Comparison of ENCODE assay signal across 10 cellular contexts in the genomic region with DNA sequence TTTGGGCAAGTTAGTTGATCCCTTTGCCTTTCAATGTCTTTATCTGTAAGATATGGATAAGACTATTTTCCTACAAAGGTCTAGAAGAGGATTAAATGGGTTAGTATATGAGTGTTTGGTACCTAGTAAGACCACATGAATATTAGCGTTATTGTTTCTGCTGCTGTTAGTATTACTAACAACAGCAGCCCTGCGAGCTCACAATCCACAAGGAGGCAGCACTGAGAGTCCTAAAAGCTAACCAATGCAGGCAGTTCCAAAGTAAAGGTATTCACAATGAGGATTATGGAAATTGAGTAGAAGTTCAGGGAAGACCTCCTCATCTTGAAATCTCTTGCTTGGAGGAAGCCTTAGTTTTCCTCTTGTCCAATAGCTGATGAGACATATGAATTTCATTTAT.
DNase-seq lines count a peak whose midpoint lies in the region; ATAC-seq and TF ChIP-seq lines count a peak whose summit lies in the region.
"Had no signal": no experiment of that assay in that cellular context is flagged by ENCODE, and none has a peak within 500 bp of the region (broad histone marks: within the 10 kb centered on the region; RNA-seq: fewer than 3 reads in every experiment).

No MANE protein-coding gene starts in this region.

- H3K9me3 Mint-ChIP-seq in activated T-helper 2 cell treated with anti-CD3 and anti-CD28 coated beads, Interferon-gamma antibody, Interleukin-2, Interleukin-4, amounts not matched to agents 10 μg/mL and 5 μg/mL and 100 μg/mL, durations not matched to agents 14 hours and 24 hours and 36 hours: no peaks in the 10 kb centered on the region

- ATAC-seq in DND-41 (ENCODE audit: insufficient read depth, low read depth) (no peak), gastroesophageal sphincter (no peak)

- no peak for TF ChIP-seq EP300 in gastroesophageal sphincter (IDR thresholded peaks at IDR 0.05)

- TF ChIP-seq POLR2A in gastroesophageal sphincter (IDR thresholded peaks at IDR 0.05): no peak

- TF ChIP-seq CTCF in DND-41 (IDR thresholded peaks at IDR 0.05; ENCODE audit: borderline replicate concordance, extremely low read depth, low read length, poor library complexity, severe bottlenecking) (peak; percentile 37), kidney epithelial cell (IDR thresholded peaks at IDR 0.05; ENCODE audit: insufficient read depth, low read length, poor library complexity, severe bottlenecking) (peak; percentile 39), gastroesophageal sphincter (IDR thresholded peaks at IDR 0.05) (peak in 1 of 4 experiments; percentile 11)

- H3K36me3 ChIP-seq in DND-41 (ENCODE audit: insufficient read depth, low read length): no peaks in the 10 kb centered on the region
- no peaks in the 10 kb centered on the region for H3K36me3 ChIP-seq in kidney epithelial cell (ENCODE audit: control insufficient read depth, insufficient read depth, low read length)
- H3K36me3 ChIP-seq in gastroesophageal sphincter: no peaks in the 10 kb centered on the region
- H3K36me3 ChIP-seq: MG63 had no signal

- H3K27ac ChIP-seq in DND-41 (ENCODE audit: low read length) (no peak overlapping the region), gastroesophageal sphincter (no peak overlapping the region)
- H3K27ac ChIP-seq: parathyroid adenoma had no signal

- DNase-seq in DND-41: no peak
- peak; percentile 28 for DNase-seq in HEK293T (ENCODE audit: extremely low spot score)
- peak; percentile 9 for DNase-seq in RPMI8226
- no peak for DNase-seq in kidney epithelial cell (ENCODE audit: low read depth)
- DNase-seq in activated T-helper 2 cell treated with anti-CD3 and anti-CD28 coated beads, Interferon-gamma antibody, Interleukin-2, Interleukin-4, amounts not matched to agents 10 μg/mL and 5 μg/mL and 100 μg/mL, durations not matched to agents 14 hours and 24 hours and 36 hours (ENCODE audit: low spot score): no peak
- no peak for DNase-seq in activated CD4-positive, alpha-beta T cell treated with anti-CD3 and anti-CD28 coated beads for 4 hours
- DNase-seq in SK-N-DZ (ENCODE audit: low spot score): no peak
- DNase-seq: MG63 had no signal

- no peak overlapping the region for H3K4me2 ChIP-seq in DND-41 (ENCODE audit: insufficient read depth, low read length)

- H2AFZ ChIP-seq in DND-41 (ENCODE audit: low read depth, low read length): no peak overlapping the region
- H2AFZ ChIP-seq: parathyroid adenoma had no signal

- no peaks in the 10 kb centered on the region for H4K20me1 ChIP-seq in DND-41 (ENCODE audit: insufficient read depth, low read length)

- H3K27me3 ChIP-seq in DND-41 (ENCODE audit: insufficient read depth, low read length, poor library complexity): no peaks in the 10 kb centered on the region
- H3K27me3 ChIP-seq in kidney epithelial cell (ENCODE audit: control insufficient read depth, insufficient read depth, low read length): no peaks in the 10 kb centered on the region
- peaks cover 8% of the 10 kb centered on the region for H3K27me3 ChIP-seq in gastroesophageal sphincter
- H3K27me3 ChIP-seq: MG63 had no signal

- no peaks in the 10 kb centered on the region for H3K4me1 ChIP-seq in DND-41 (ENCODE audit: insufficient read depth, low read length)
- H3K4me1 ChIP-seq in gastroesophageal sphincter: no peaks in the 10 kb centered on the region
- H3K4me1 ChIP-seq: parathyroid adenoma had no signal

- POLR2A ChIA-PET in HEK293T (lab: Yijun Ruan, JAX): no interaction called here

- no peaks in the 10 kb centered on the region for H3K4me1 Mint-ChIP-seq in activated T-helper 2 cell treated with anti-CD3 and anti-CD28 coated beads, Interferon-gamma antibody, Interleukin-2, Interleukin-4, amounts not matched to agents 10 μg/mL and 5 μg/mL and 100 μg/mL, durations not matched to agents 14 hours and 24 hours and 36 hours (ENCODE audit: low read depth)

- CTCF ChIA-PET in HEK293T (lab: Yijun Ruan, JAX): interaction anchor here (0.6 kb wide), 1 partner anchor 1768 kb away, joined by 4 read pairs; no protein-coding TSS in a partner anchor

- no peaks in the 10 kb centered on the region for H3K36me3 Mint-ChIP-seq in activated T-helper 2 cell treated with anti-CD3 and anti-CD28 coated beads, Interferon-gamma antibody, Interleukin-2, Interleukin-4, amounts not matched to agents 10 μg/mL and 5 μg/mL and 100 μg/mL, durations not matched to agents 14 hours and 24 hours and 36 hours (ENCODE audit: low read depth)

- no peak overlapping the region for H3K9ac ChIP-seq in DND-41 (ENCODE audit: low read depth, low read length)
- H3K9ac ChIP-seq: parathyroid adenoma had no signal

- intact Hi-C loops in activated T-helper 2 cell treated with anti-CD3 and anti-CD28 coated beads, Interferon-gamma antibody, Interleukin-2, Interleukin-4, amounts not matched to agents 10 μg/mL and 5 μg/mL and 100 μg/mL, durations not matched to agents 14 hours and 24 hours and 36 hours (cut with micrococcal nuclease): no loop called here

- H3K27ac Mint-ChIP-seq in activated T-helper 2 cell treated with anti-CD3 and anti-CD28 coated beads, Interferon-gamma antibody, Interleukin-2, Interleukin-4, amounts not matched to agents 10 μg/mL and 5 μg/mL and 100 μg/mL, durations not matched to agents 14 hours and 24 hours and 36 hours: no peak overlapping the region

- H3K9me3 ChIP-seq in DND-41 (ENCODE audit: insufficient read depth, low read length, severe bottlenecking) (no peaks in the 10 kb centered on the region), gastroesophageal sphincter (no peaks in the 10 kb centered on the region)
- H3K9me3 ChIP-seq: MG63 had no signal

- WGBS in gastroesophageal sphincter (ENCODE audit: low coverage in 1 of 2), 2 donors: 53 to 67% methylated on average over 1 to 2 of the region's 2 CpGs

- H3K27me3 Mint-ChIP-seq in activated T-helper 2 cell treated with anti-CD3 and anti-CD28 coated beads, Interferon-gamma antibody, Interleukin-2, Interleukin-4, amounts not matched to agents 10 μg/mL and 5 μg/mL and 100 μg/mL, durations not matched to agents 14 hours and 24 hours and 36 hours (ENCODE audit: low read depth): no peaks in the 10 kb centered on the region

- no peak overlapping the region for H3K4me3 Mint-ChIP-seq in activated T-helper 2 cell treated with anti-CD3 and anti-CD28 coated beads, Interferon-gamma antibody, Interleukin-2, Interleukin-4, amounts not matched to agents 10 μg/mL and 5 μg/mL and 100 μg/mL, durations not matched to agents 14 hours and 24 hours and 36 hours (ENCODE audit: low read depth)

- H3K79me2 ChIP-seq in DND-41 (ENCODE audit: insufficient read depth, low read length): no peaks in the 10 kb centered on the region
- H3K79me2 ChIP-seq: parathyroid adenoma had no signal

- no peak overlapping the region for H3K4me3 ChIP-seq in DND-41 (ENCODE audit: low read depth in 1 of 2, low read length in 2 of 2)
- no peak overlapping the region for H3K4me3 ChIP-seq in kidney epithelial cell (ENCODE audit: low read depth, low read length)
- H3K4me3 ChIP-seq in gastroesophageal sphincter: no peak overlapping the region
- H3K4me3 ChIP-seq: MG63 had no signal

TF ChIP-seq in HEK293T, 16 proteins besides CTCF, POLR2A, EP300 and RAD21:
- TF ChIP-seq SP1 (IDR thresholded peaks at IDR 0.05) (no peak), HDGF (IDR thresholded peaks at IDR 0.05; ENCODE audit: borderline replicate concordance) (no peak), LEF1 (IDR thresholded peaks at IDR 0.05; ENCODE audit: borderline replicate concordance) (no peak), SUZ12 (IDR thresholded peaks at IDR 0.05) (no peak), ARNT (IDR thresholded peaks at IDR 0.05) (no peak), FOXA1 (IDR thresholded peaks at IDR 0.05) (no peak), L3MBTL2 (conservative IDR thresholded peaks at IDR 0.05) (no peak), CTBP1 (IDR thresholded peaks at IDR 0.05; ENCODE audit: borderline replicate concordance) (no peak), BHLHE40 (IDR thresholded peaks at IDR 0.05; ENCODE audit: borderline replicate concordance) (no peak), PKNOX1 (IDR thresholded peaks at IDR 0.05) (no peak), FOXM1 (IDR thresholded peaks at IDR 0.05; ENCODE audit: borderline replicate concordance) (no peak)

Comparison
In these comparisons a context has a peak if more than half of its experiments do, and no peak if none do; other contexts are left out.
1. DNase-seq: peak in HEK293T (single experiment) and RPMI8226 (single experiment); none in DND-41 (single experiment), kidney epithelial cell (single experiment), activated T-helper 2 cell treated with anti-CD3 and anti-CD28 coated beads, Interferon-gamma antibody, Interleukin-2, Interleukin-4, amounts not matched to agents 10 μg/mL and 5 μg/mL and 100 μg/mL, durations not matched to agents 14 hours and 24 hours and 36 hours (single experiment), activated CD4-positive, alpha-beta T cell treated with anti-CD3 and anti-CD28 coated beads for 4 hours (0 of 2) and SK-N-DZ (single experiment).